ENCODE assay signal across 17 cellular contexts in the genomic region with DNA sequence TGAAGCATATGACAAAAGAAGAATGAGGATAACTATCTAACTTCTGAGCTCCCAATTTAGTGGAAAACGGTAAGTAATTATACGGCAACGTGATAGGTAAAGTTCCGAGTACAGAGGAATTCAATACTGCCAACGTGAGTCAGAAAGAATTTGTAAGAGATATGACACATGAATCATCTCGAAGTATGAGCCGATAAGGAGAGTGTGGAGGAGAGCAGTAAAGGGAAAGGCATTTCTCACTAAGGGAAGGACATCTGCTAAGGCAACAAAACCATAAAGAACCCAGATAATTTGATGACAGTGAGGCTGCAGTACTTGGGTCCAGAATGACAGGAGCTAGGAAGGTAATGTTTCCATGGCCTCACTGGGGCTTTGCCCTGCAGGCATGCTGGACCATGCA. TPM values are rescaled to one million over a fixed set of nuclear protein-coding genes. Genes with fewer than 3 reads are reported as not detected.
A peak's percentile ranks its signal among the peaks of the same experiment; 100 is the strongest.
DNase-seq lines count a peak whose midpoint lies in the region; ATAC-seq and TF ChIP-seq lines count a peak whose summit lies in the region.
"Had no signal": no experiment of that assay in that cellular context is flagged by ENCODE, and none has a peak within 500 bp of the region (broad histone marks: within the 10 kb centered on the region; RNA-seq: fewer than 3 reads in every experiment).

No MANE protein-coding gene starts in this region.

- H3K36me3 Mint-ChIP-seq in activated CD4-positive, alpha-beta memory T cell treated with anti-CD3 and anti-CD28 coated beads for 36 hours: no peaks in the 10 kb centered on the region
- H3K36me3 Mint-ChIP-seq: activated naive CD4-positive, alpha-beta T cell treated with anti-CD3 and anti-CD28 coated beads, Interleukin-2, amount 50 U/mL, for 72 hours; CD4-positive, CD25-positive, alpha-beta regulatory T cell had no signal

- no peak overlapping the region for H3K4me3 Mint-ChIP-seq in activated CD4-positive, alpha-beta memory T cell treated with anti-CD3 and anti-CD28 coated beads for 36 hours
- H3K4me3 Mint-ChIP-seq: CD4-positive, CD25-positive, alpha-beta regulatory T cell had no signal

- no peak overlapping the region for H3K4me3 ChIP-seq in fibroblast of villous mesenchyme (ENCODE audit: low read depth, low read length)
- H3K4me3 ChIP-seq in subcutaneous abdominal adipose tissue (ENCODE audit: low read depth in 1 of 5, low read length in 5 of 5): no peak overlapping the region
- H3K4me3 ChIP-seq: prostate gland, thoracic aorta had no signal

- H3K4me1 Mint-ChIP-seq in activated CD4-positive, alpha-beta memory T cell treated with anti-CD3 and anti-CD28 coated beads for 36 hours (ENCODE audit: low read depth): no peaks in the 10 kb centered on the region
- H3K4me1 Mint-ChIP-seq: CD4-positive, CD25-positive, alpha-beta regulatory T cell had no signal

- peak overlapping the region; percentile 61 for H3K27ac ChIP-seq in subcutaneous abdominal adipose tissue (ENCODE audit: low read depth, low read length)
- H3K27ac ChIP-seq: prostate gland had no signal

- H3K27me3 ChIP-seq in subcutaneous abdominal adipose tissue (ENCODE audit: control insufficient read depth in 5 of 5, insufficient read depth in 4 of 5, low read length in 5 of 5): no peaks in the 10 kb centered on the region

- DNase-seq in HPDE6-E6E7 (ENCODE audit: extremely low spot score) (peak; percentile 48), fibroblast of villous mesenchyme (ENCODE audit: low read depth) (peak; percentile 63), HT-29 (ENCODE audit: low spot score) (no peak)
- DNase-seq in activated CD4-positive, alpha-beta memory T cell treated with anti-CD3 and anti-CD28 coated beads for 36 hours: no peak
- DNase-seq: activated CD8-positive, alpha-beta memory T cell treated with anti-CD3 and anti-CD28 coated beads, Interleukin-2, amount 50 U/mL, for 48 hours; CD4-positive, CD25-positive, alpha-beta regulatory T cell; DND-41; NCI-H1105 treated with DMSO at 0.1 percent for 48 hours; stimulated activated CD4-positive, alpha-beta T cell treated with anti-CD3 and anti-CD28 coated beads, Interleukin-15, amount 100 ng/mL, for 24 hours; T-helper 1 cell had no signal

- peaks cover 10% of the 10 kb centered on the region for H3K9me3 Mint-ChIP-seq in activated CD4-positive, alpha-beta memory T cell treated with anti-CD3 and anti-CD28 coated beads for 36 hours

- ATAC-seq in SK-N-SH treated with all-trans-retinoic acid at 6 μM for 48 hours (peak; percentile 50), HG02938 (IDR thresholded peaks at IDR 0.05; ENCODE audit: unreplicated experiment) (no peak)
- ATAC-seq: activated CD4-positive, CD25-positive, alpha-beta regulatory T cell treated with anti-CD3 and anti-CD28 coated beads, Interleukin-2, amount 50 U/mL, for 24 hours; activated naive CD4-positive, alpha-beta T cell treated with anti-CD3 and anti-CD28 coated beads, Interleukin-2, amount 50 U/mL, for 72 hours had no signal

- no peak for TF ChIP-seq CTCF in fibroblast of villous mesenchyme (IDR thresholded peaks at IDR 0.05; ENCODE audit: insufficient read depth, low read depth, low read length)

- no peaks in the 10 kb centered on the region for H3K36me3 ChIP-seq in subcutaneous abdominal adipose tissue (ENCODE audit: control insufficient read depth in 5 of 5, insufficient read depth in 5 of 5, low read length in 5 of 5)
- H3K36me3 ChIP-seq: prostate gland, thoracic aorta had no signal

- H3K9ac ChIP-seq in subcutaneous abdominal adipose tissue (ENCODE audit: low read length in 5 of 5): no peak overlapping the region

- intact Hi-C loops in activated CD4-positive, alpha-beta memory T cell treated with anti-CD3 and anti-CD28 coated beads for 36 hours (cut with micrococcal nuclease): no loop called here

- H3K27me3 Mint-ChIP-seq in activated CD4-positive, alpha-beta memory T cell treated with anti-CD3 and anti-CD28 coated beads for 36 hours: no peaks in the 10 kb centered on the region
- H3K27me3 Mint-ChIP-seq: CD4-positive, CD25-positive, alpha-beta regulatory T cell had no signal

- peaks cover 0 to 38% (median 4%) of the 10 kb centered on the region in 5 donors for H3K4me1 ChIP-seq in subcutaneous abdominal adipose tissue (ENCODE audit: control insufficient read depth in 5 of 5, insufficient read depth in 5 of 5, low read length in 5 of 5)
- H3K4me1 ChIP-seq: prostate gland had no signal

- H3K9me3 ChIP-seq in subcutaneous abdominal adipose tissue (ENCODE audit: control insufficient read depth in 5 of 5, low read length in 5 of 5): no peaks in the 10 kb centered on the region
- H3K9me3 ChIP-seq: prostate gland, thoracic aorta had no signal

- CTCF ChIA-PET in activated CD4-positive, alpha-beta memory T cell treated with anti-CD3 and anti-CD28 coated beads for 36 hours (lab: Charles Lee): no interaction called here

- POLR2A ChIA-PET in activated CD4-positive, alpha-beta memory T cell treated with anti-CD3 and anti-CD28 coated beads for 36 hours (lab: Charles Lee): no interaction called here

- H3K27ac Mint-ChIP-seq in activated CD4-positive, alpha-beta memory T cell treated with anti-CD3 and anti-CD28 coated beads for 36 hours: no peak overlapping the region
- H3K27ac Mint-ChIP-seq: activated naive CD4-positive, alpha-beta T cell treated with anti-CD3 and anti-CD28 coated beads, Interleukin-2, amount 50 U/mL, for 72 hours; CD4-positive, CD25-positive, alpha-beta regulatory T cell had no signal

TF ChIP-seq in SK-N-SH treated with all-trans-retinoic acid at 6 μM for 48 hours, 23 proteins besides CTCF, POLR2A, EP300 and RAD21 (continues in another document):
- TF ChIP-seq GLIS3 (CRISPR knock-in tag; IDR thresholded peaks at IDR 0.05): peak; percentile 67; the same call in 1 of the 2 replicates
- TF ChIP-seq TCF4 (CRISPR knock-in tag; IDR thresholded peaks at IDR 0.05; ENCODE audit: borderline replicate concordance): no peak
- no peak for TF ChIP-seq CSRNP3 (CRISPR knock-in tag; IDR thresholded peaks at IDR 0.05)
- TF ChIP-seq ESRRG (CRISPR knock-in tag; IDR thresholded peaks at IDR 0.05): no peak
- TF ChIP-seq PPARA (CRISPR knock-in tag; IDR thresholded peaks at IDR 0.05; ENCODE audit: borderline replicate concordance): no peak
- no peak for TF ChIP-seq PATZ1 (CRISPR knock-in tag; IDR thresholded peaks at IDR 0.05; ENCODE audit: borderline replicate concordance)
- TF ChIP-seq, protein P1, sequence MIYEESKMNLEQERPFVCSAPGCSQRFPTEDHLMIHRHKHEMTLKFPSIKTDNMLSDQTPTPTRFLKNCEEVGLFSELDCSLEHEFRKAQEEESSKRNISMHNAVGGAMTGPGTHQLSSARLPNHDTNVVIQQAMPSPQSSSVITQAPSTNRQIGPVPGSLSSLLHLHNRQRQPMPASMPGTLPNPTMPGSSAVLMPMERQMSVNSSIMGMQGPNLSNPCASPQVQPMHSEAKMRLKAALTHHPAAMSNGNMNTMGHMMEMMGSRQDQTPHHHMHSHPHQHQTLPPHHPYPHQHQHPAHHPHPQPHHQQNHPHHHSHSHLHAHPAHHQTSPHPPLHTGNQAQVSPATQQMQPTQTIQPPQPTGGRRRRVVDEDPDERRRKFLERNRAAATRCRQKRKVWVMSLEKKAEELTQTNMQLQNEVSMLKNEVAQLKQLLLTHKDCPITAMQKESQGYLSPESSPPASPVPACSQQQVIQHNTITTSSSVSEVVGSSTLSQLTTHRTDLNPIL (CRISPR knock-in tag; IDR thresholded peaks at IDR 0.05; ENCODE audit: low read depth): no peak
- no peak for TF ChIP-seq RARB (CRISPR knock-in tag; IDR thresholded peaks at IDR 0.05)
- no peak for TF ChIP-seq ZNF70 (CRISPR knock-in tag; IDR thresholded peaks at IDR 0.05)
- TF ChIP-seq ARNTL (CRISPR knock-in tag; IDR thresholded peaks at IDR 0.05; ENCODE audit: borderline replicate concordance, low read depth): no peak
- TF ChIP-seq ZNF8 (CRISPR knock-in tag; IDR thresholded peaks at IDR 0.05): no peak
- TF ChIP-seq TOX (CRISPR knock-in tag; IDR thresholded peaks at IDR 0.05; ENCODE audit: borderline replicate concordance): no peak
- TF ChIP-seq CSDC2 (CRISPR knock-in tag; IDR thresholded peaks at IDR 0.05): 0 out of 2 replicates have a peak, but pooled peaks have one; percentile 67
- no peak for TF ChIP-seq OSR1 (CRISPR knock-in tag; IDR thresholded peaks at IDR 0.05)
- TF ChIP-seq ISL1 (CRISPR knock-in tag; IDR thresholded peaks at IDR 0.05): peak; percentile 81
- TF ChIP-seq SNAI2 (CRISPR knock-in tag; IDR thresholded peaks at IDR 0.05): peak; percentile 54; the same call in 1 of the 2 replicates
- no peak for TF ChIP-seq ZC3H10 (CRISPR knock-in tag; IDR thresholded peaks at IDR 0.05)
- no peak for TF ChIP-seq ZFP30 (CRISPR knock-in tag; IDR thresholded peaks at IDR 0.05)
- peak; percentile 78; the same call in 1 of the 2 replicates for TF ChIP-seq ZFP3 (CRISPR knock-in tag; IDR thresholded peaks at IDR 0.05)

RNA-seq across cellular contexts. Expression of gene MPDZ, which starts 11.0 kb away (rescaled TPM):
- total RNA-seq in fibroblast of villous mesenchyme: 46.4 and 62.6 TPM in 2 replicates
- total RNA-seq in activated CD4-positive, alpha-beta memory T cell treated with anti-CD3 and anti-CD28 coated beads for 36 hours: not detected
- total RNA-seq in HT-29 (2014; rRNA removed; shearing (Covaris generic)): not detected in 2 replicates
- total RNA-seq: activated naive CD4-positive, alpha-beta T cell treated with anti-CD3 and anti-CD28 coated beads, Interleukin-2, amount 50 U/mL, for 72 hours had no signal

Comparison
In these comparisons a context has a peak if more than half of its experiments do, and no peak if none do; other contexts are left out.
1. DNase-seq: peak in HPDE6-E6E7 (single experiment) and fibroblast of villous mesenchyme (single experiment); none in activated CD4-positive, alpha-beta memory T cell treated with anti-CD3 and anti-CD28 coated beads for 36 hours (single experiment) and HT-29 (single experiment).
2. RNA of gene MPDZ, which starts 11.0 kb away (total RNA-seq): 46.4 to 62.6 TPM in fibroblast of villous mesenchyme; not detected in activated CD4-positive, alpha-beta memory T cell treated with anti-CD3 and anti-CD28 coated beads for 36 hours and not detected in HT-29; every median in the first group is over 10 times any median in the second.